Comparison of ENCODE assay signal across 8 cellular contexts in genomic region chr19:57192993-57193392, GRCh38. TPM values are rescaled to one million over a fixed set of nuclear protein-coding genes. Genes with fewer than 3 reads are reported as not detected.
A peak's percentile ranks its signal among the peaks of the same experiment; 100 is the strongest.
DNase-seq lines count a peak whose midpoint lies in the region; ATAC-seq and TF ChIP-seq lines count a peak whose summit lies in the region.
"Had no signal": no experiment of that assay in that cellular context is flagged by ENCODE, and none has a peak within 500 bp of the region (broad histone marks: within the 10 kb centered on the region; RNA-seq: fewer than 3 reads in every experiment).

No MANE protein-coding gene starts in this region.

- peaks cover 8% of the 10 kb centered on the region in 2 donors for H3K4me1 ChIP-seq in lung (ENCODE audit: control insufficient read depth in 2 of 2, insufficient read depth in 2 of 2, low read length in 2 of 2)

- H3K36me3 ChIP-seq in lung (ENCODE audit: control insufficient read depth in 2 of 2, insufficient read depth in 2 of 2, low read length in 2 of 2): peaks cover 17 to 24% of the 10 kb centered on the region in 2 donors

- peak overlapping the region; percentile 85; the same call in 1 of the 2 replicates for H3K27ac ChIP-seq in C4-2B
- no peak overlapping the region for H3K27ac ChIP-seq in lung (ENCODE audit: low read depth in 1 of 2, low read length in 1 of 2)

- no peak for ATAC-seq in lung (ENCODE audit: insufficient read depth, low FRiP score)
- no peak for ATAC-seq in GM18873 (IDR thresholded peaks at IDR 0.05; ENCODE audit: low FRiP score, unreplicated experiment)

- H3K9me3 ChIP-seq in lung (ENCODE audit: control insufficient read depth in 2 of 2, insufficient read depth in 1 of 2, low read length in 1 of 2): peaks cover 0 to 23% of the 10 kb centered on the region in 2 donors

- WGBS in lung, 2 donors: 90 to 94% methylated on average over 5 of the region's 5 CpGs

- TF ChIP-seq CTCF in C4-2B (conservative IDR thresholded peaks at IDR 0.05) (no peak), WI38 (IDR thresholded peaks at IDR 0.05; ENCODE audit: low read depth, low read length) (no peak), lung (IDR thresholded peaks at IDR 0.05; ENCODE audit: control extremely low read depth, extremely low read depth) (no peak)

- H3K4me3 ChIP-seq in WI38 (ENCODE audit: low read depth, low read length) (peak overlapping the region; percentile 97; the same call in 1 of the 2 replicates), lung (peak overlapping the region; percentile 100)

- no peaks in the 10 kb centered on the region for H3K27me3 ChIP-seq in lung (ENCODE audit: control insufficient read depth, insufficient read depth)

- DNase-seq in lung (ENCODE audit: low spot score) (no peak), NCI-H146 (lab: John Stamatoyannopoulos, UW) (no peak), NOMO-1 treated with dmso at 0.1 percent for 144 hours (lab: John Stamatoyannopoulos, UW; ENCODE audit: unreplicated experiment) (no peak)
- DNase-seq: NCI-H2029 treated with DMSO at 0.1 percent for 48 hours had no signal

RNA-seq across cellular contexts. Expression of gene ZNF264, which starts 1.7 kb away (rescaled TPM):
- 10 to 100 TPM; 45.0 to 46.0 TPM for total RNA-seq in lung
- 1 to 10 TPM; 5.7 to 8.2 TPM for polyA plus RNA-seq in lung

RNA-seq across cellular contexts. Expression of gene DUXA, which starts 25.7 kb away (rescaled TPM):
- not detected for total RNA-seq in lung
- not detected for polyA plus RNA-seq in lung
- total RNA-seq: subcutaneous adipose tissue had no signal

RNA-seq across cellular contexts. Expression of gene AURKC, which starts 37.8 kb away (rescaled TPM):
- total RNA-seq in lung: 1 to 10 TPM in 1 of 2 donors, under 1 TPM in 1; 0.80 to 1.2 TPM
- under 1 TPM; 0.50 to 0.85 TPM for polyA plus RNA-seq in lung

RNA-seq across cellular contexts. Expression of gene ZNF805, which starts 47.4 kb away (rescaled TPM):
- 10 to 100 TPM; 13.8 to 29.0 TPM for total RNA-seq in lung
- polyA plus RNA-seq in lung: 1 to 10 TPM in 1 of 2 donors, under 1 TPM in 1; 0.65 to 1.8 TPM

RNA-seq across cellular contexts. Expression of gene ZIM3, which starts 48.0 kb away (rescaled TPM):
- total RNA-seq in lung: not detected
- polyA plus RNA-seq in lung: not detected
- total RNA-seq: subcutaneous adipose tissue had no signal
